ENCODE assay signal across 9 cellular contexts in the genomic region with DNA sequence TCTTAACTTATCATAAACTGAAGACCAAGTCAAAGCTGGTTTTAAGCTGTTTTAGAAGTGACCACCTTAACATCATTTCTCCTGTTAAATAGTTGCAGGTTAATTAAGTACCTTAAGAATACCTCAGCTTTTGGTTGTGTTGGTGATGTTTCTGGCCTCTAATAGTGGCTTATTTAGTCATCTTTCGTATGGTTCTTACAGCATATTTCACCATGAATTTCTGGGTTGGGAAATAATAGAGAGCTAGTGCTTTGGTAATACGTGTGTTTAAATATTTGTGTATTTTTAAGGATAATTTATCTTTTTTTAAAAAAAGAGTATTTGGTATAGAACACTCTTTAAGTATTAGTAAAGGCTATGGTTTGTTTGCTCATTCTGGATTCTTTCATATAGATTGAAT. TPM values are rescaled to one million over a fixed set of nuclear protein-coding genes. Genes with fewer than 3 reads are reported as not detected.
DNase-seq lines count a peak whose midpoint lies in the region; ATAC-seq and TF ChIP-seq lines count a peak whose summit lies in the region.
"Had no signal": no experiment of that assay in that cellular context is flagged by ENCODE, and none has a peak within 500 bp of the region (broad histone marks: within the 10 kb centered on the region; RNA-seq: fewer than 3 reads in every experiment).

No MANE protein-coding gene starts in this region.

- peaks cover 10% of the 10 kb centered on the region; the same call in 1 of the 2 replicates for H4K20me1 ChIP-seq in OCI-LY3 (ENCODE audit: insufficient read depth, low read length)

- intact Hi-C loops in CD8-positive, alpha-beta T cell (cut with DNase I, micrococcal nuclease): loop anchor here (2.0 to 5.0 kb wide), 2 partner anchors 56 to 311 kb away; partner anchors contain the start of gene USP3 (in 1 of the 2)

- peaks cover 64% of the 10 kb centered on the region for H3K4me1 Mint-ChIP-seq in CD8-positive, alpha-beta T cell (ENCODE audit: low read depth)
- peaks cover 52 to 61% of the 10 kb centered on the region in 2 donors for H3K4me1 Mint-ChIP-seq in effector memory CD8-positive, alpha-beta T cell (ENCODE audit: low read depth in 2 of 2)
- peaks cover 59% of the 10 kb centered on the region for H3K4me1 Mint-ChIP-seq in osteocyte (ENCODE audit: unreplicated experiment)

- no peak for ATAC-seq in CD8-positive, alpha-beta T cell
- no peak for ATAC-seq in effector memory CD8-positive, alpha-beta T cell (replicated peaks)
- ATAC-seq in HG02678 (IDR thresholded peaks at IDR 0.05; ENCODE audit: unreplicated experiment): no peak

- H3K4me1 ChIP-seq in CD8-positive, alpha-beta T cell (ENCODE audit: insufficient read depth, low read length): peaks cover 57% of the 10 kb centered on the region
- peaks cover 70% of the 10 kb centered on the region for H3K4me1 ChIP-seq in OCI-LY3 (ENCODE audit: low read length)

- H3K27ac ChIP-seq in CD8-positive, alpha-beta T cell (ENCODE audit: low read depth, low read length): peak overlapping the region; percentile 71
- H3K27ac ChIP-seq in OCI-LY3 (ENCODE audit: low read length): 0 out of 2 replicates have a peak overlapping the region, but pooled peaks have one; percentile 96

- peaks cover 13% of the 10 kb centered on the region for H3K36me3 Mint-ChIP-seq in CD8-positive, alpha-beta T cell
- H3K36me3 Mint-ChIP-seq in effector memory CD8-positive, alpha-beta T cell (ENCODE audit: insufficient read depth): peaks cover 36% of the 10 kb centered on the region
- no peaks in the 10 kb centered on the region for H3K36me3 Mint-ChIP-seq in osteocyte (ENCODE audit: unreplicated experiment)

- H3K27ac Mint-ChIP-seq in CD8-positive, alpha-beta T cell: peak overlapping the region; percentile 99
- peak overlapping the region; percentile 89 to 97 for H3K27ac Mint-ChIP-seq in effector memory CD8-positive, alpha-beta T cell
- peak overlapping the region; percentile 41 for H3K27ac Mint-ChIP-seq in osteocyte (ENCODE audit: unreplicated experiment)

- peak overlapping the region; percentile 97 for H3K4me2 ChIP-seq in OCI-LY3 (ENCODE audit: low read length)

- H3K4me3 Mint-ChIP-seq in CD8-positive, alpha-beta T cell: peak overlapping the region; percentile 92
- H3K4me3 Mint-ChIP-seq in effector memory CD8-positive, alpha-beta T cell: peak overlapping the region; percentile 90 to 98
- peak overlapping the region; percentile 76 for H3K4me3 Mint-ChIP-seq in osteocyte (ENCODE audit: unreplicated experiment)

- DNase-seq in CD8-positive, alpha-beta T cell: no peak
- DNase-seq in effector memory CD8-positive, alpha-beta T cell: no peak
- DNase-seq in osteocyte (ENCODE audit: extremely low spot score, unreplicated experiment): no peak
- no peak for DNase-seq in SIG-M5 (lab: John Stamatoyannopoulos, UW)
- no peak for DNase-seq in stimulated activated CD4-positive, alpha-beta T cell treated with anti-CD3 and anti-CD28 coated beads, Interleukin-2, amount 100 ng/mL, for 24 hours
- DNase-seq in COLO668 (lab: John Stamatoyannopoulos, UW; ENCODE audit: unreplicated experiment): no peak
- DNase-seq: pancreas had no signal

- H3K4me3 ChIP-seq in CD8-positive, alpha-beta T cell (ENCODE audit: low read depth, low read length): peak overlapping the region; percentile 86
- H3K4me3 ChIP-seq in OCI-LY3 (ENCODE audit: low read length): peak overlapping the region; percentile 94

- H3K9me3 ChIP-seq in CD8-positive, alpha-beta T cell (ENCODE audit: low read length): no peaks in the 10 kb centered on the region
- no peaks in the 10 kb centered on the region for H3K9me3 ChIP-seq in OCI-LY3 (ENCODE audit: insufficient read depth, low read length)
- H3K9me3 ChIP-seq: pancreas had no signal

- TF ChIP-seq CTCF in CD8-positive, alpha-beta T cell (IDR thresholded peaks at IDR 0.05): no peak
- TF ChIP-seq CTCF in OCI-LY3 (IDR thresholded peaks at IDR 0.05; ENCODE audit: low read depth, low read length): no peak
- TF ChIP-seq CTCF in osteocyte (IDR thresholded peaks at IDR 0.05): no peak

- no peaks in the 10 kb centered on the region for H3K27me3 Mint-ChIP-seq in CD8-positive, alpha-beta T cell (ENCODE audit: low read depth)
- no peaks in the 10 kb centered on the region for H3K27me3 Mint-ChIP-seq in effector memory CD8-positive, alpha-beta T cell
- no peaks in the 10 kb centered on the region for H3K27me3 Mint-ChIP-seq in osteocyte (ENCODE audit: unreplicated experiment)

- POLR2A ChIA-PET in CD8-positive, alpha-beta T cell (lab: Charles Lee): interaction anchor here (0.8 to 2.6 kb wide), 10 partner anchors 20 to 905 kb away, joined by 3 to 26 read pairs (median 10); partner anchors contain the start of genes APH1B, RPS27L and SNX1

- peak overlapping the region; percentile 89; the same call in 1 of the 2 replicates for H3K9ac ChIP-seq in OCI-LY3 (ENCODE audit: low read length)

- no peaks in the 10 kb centered on the region for H3K9me3 Mint-ChIP-seq in CD8-positive, alpha-beta T cell
- no peaks in the 10 kb centered on the region for H3K9me3 Mint-ChIP-seq in effector memory CD8-positive, alpha-beta T cell
- no peaks in the 10 kb centered on the region for H3K9me3 Mint-ChIP-seq in osteocyte (ENCODE audit: unreplicated experiment)

- H2AFZ ChIP-seq in OCI-LY3 (ENCODE audit: low read depth, low read length): no peak overlapping the region

- no peaks in the 10 kb centered on the region for H3K36me3 ChIP-seq in CD8-positive, alpha-beta T cell (ENCODE audit: insufficient read depth, low read length)
- H3K36me3 ChIP-seq in OCI-LY3 (replicated peaks; ENCODE audit: low read depth, low read length): no peaks in the 10 kb centered on the region
- H3K36me3 ChIP-seq: pancreas had no signal

- CTCF ChIA-PET in CD8-positive, alpha-beta T cell (lab: Charles Lee): interaction anchor here (0.9 to 2.1 kb wide), 8 partner anchors 12 to 143 kb away, joined by 3 to 5 read pairs (median 4); no protein-coding TSS in a partner anchor

- peaks cover 48% of the 10 kb centered on the region for H3K79me2 ChIP-seq in OCI-LY3 (ENCODE audit: low read length)

- no peaks in the 10 kb centered on the region for H3K27me3 ChIP-seq in CD8-positive, alpha-beta T cell (ENCODE audit: insufficient read depth, low read length)
- no peaks in the 10 kb centered on the region for H3K27me3 ChIP-seq in OCI-LY3 (ENCODE audit: low read depth, low read length)
- H3K27me3 ChIP-seq: pancreas had no signal

RNA-seq across cellular contexts. Expression of gene RAB8B, which starts 1.6 kb away (rescaled TPM):
- 100 to 1,000 TPM; 145 to 146 TPM for total RNA-seq in CD8-positive, alpha-beta T cell
- total RNA-seq in osteocyte: 27.9 and 29.8 TPM in 2 replicates

RNA-seq across cellular contexts. Expression of gene RPS27L, which starts 33.7 kb away (rescaled TPM):
- 10 to 100 TPM; 40.3 to 45.9 TPM for total RNA-seq in CD8-positive, alpha-beta T cell
- total RNA-seq in osteocyte: 200 and 202 TPM in 2 replicates

Comparison
In these comparisons a context has a peak if more than half of its experiments do, and no peak if none do; other contexts are left out.
1. H3K27ac Mint-ChIP-seq: peak in every context shown above with its lines; median percentile 99 in CD8-positive, alpha-beta T cell; 93 in effector memory CD8-positive, alpha-beta T cell; 41 in osteocyte.